22 cellular contexts compared by ENCODE assay signal in genomic region chr11:126166413-126166812, GRCh38.
"Had no signal": no experiment of that assay in that cellular context is flagged by ENCODE, and none has a peak within 500 bp of the region (broad histone marks: within the 10 kb centered on the region; RNA-seq: fewer than 3 reads in every experiment).

No MANE protein-coding gene starts in this region.

- H3K36me3 Mint-ChIP-seq: naive thymus-derived CD4-positive, alpha-beta T cell; stimulated activated effector memory CD8-positive, alpha-beta T cell treated with anti-CD3 and anti-CD28 coated beads, Interleukin-12 subunit alpha, Interleukin-12 subunit beta, amount 100 ng/mL, for 72 hours; type B pancreatic cell had no signal

- H3K27ac Mint-ChIP-seq: dendritic cell treated with granulocyte-macrophage colony-stimulating factor and Interleukin-4, amounts not matched to agents 40 ng/mL and 50 ng/mL, for 4 days; effector memory CD8-positive, alpha-beta T cell; naive thymus-derived CD4-positive, alpha-beta T cell; progenitor cell of endocrine pancreas; stimulated activated effector memory CD8-positive, alpha-beta T cell treated with anti-CD3 and anti-CD28 coated beads, Interleukin-12 subunit alpha, Interleukin-12 subunit beta, amount 100 ng/mL, for 72 hours; type B pancreatic cell had no signal

- H3K4me1 ChIP-seq: pancreas had no signal

- H3K36me3 ChIP-seq: esophagus squamous epithelium, gastroesophageal sphincter, pancreas, suprapubic skin, thyroid gland had no signal

- ATAC-seq: effector memory CD8-positive, alpha-beta T cell; gastroesophageal sphincter; left ventricle myocardium superior; naive thymus-derived CD4-positive, alpha-beta T cell; pancreas; stimulated activated effector memory CD8-positive, alpha-beta T cell treated with anti-CD3 and anti-CD28 coated beads, Interleukin-12 subunit alpha, Interleukin-12 subunit beta, amount 100 ng/mL, for 72 hours; stimulated activated naive CD8-positive, alpha-beta T cell treated with anti-CD3 and anti-CD28 coated beads, Interleukin-15, Interleukin-2, amounts not matched to agents 100 U/mL and 50 U/mL, for 24 hours had no signal

- H3K27me3 Mint-ChIP-seq: dendritic cell treated with granulocyte-macrophage colony-stimulating factor and Interleukin-4, amounts not matched to agents 40 ng/mL and 50 ng/mL, for 4 days; type B pancreatic cell had no signal

- H3K4me3 Mint-ChIP-seq: dendritic cell treated with granulocyte-macrophage colony-stimulating factor and Interleukin-4, amounts not matched to agents 40 ng/mL and 50 ng/mL, for 4 days; effector memory CD8-positive, alpha-beta T cell; naive thymus-derived CD4-positive, alpha-beta T cell; neural crest cell; stimulated activated effector memory CD8-positive, alpha-beta T cell treated with anti-CD3 and anti-CD28 coated beads, Interleukin-12 subunit alpha, Interleukin-12 subunit beta, amount 100 ng/mL, for 72 hours; type B pancreatic cell had no signal

- H3K9me3 ChIP-seq: esophagus squamous epithelium, gastroesophageal sphincter, pancreas, suprapubic skin, thyroid gland had no signal

- H3K4me1 Mint-ChIP-seq: stimulated activated effector memory CD8-positive, alpha-beta T cell treated with anti-CD3 and anti-CD28 coated beads, Interleukin-12 subunit alpha, Interleukin-12 subunit beta, amount 100 ng/mL, for 72 hours had no signal

- H3K4me3 ChIP-seq: esophagus squamous epithelium, gastroesophageal sphincter, pancreas, smooth muscle cell, suprapubic skin, thyroid gland had no signal

- H3K9me3 Mint-ChIP-seq: dendritic cell treated with granulocyte-macrophage colony-stimulating factor and Interleukin-4, amounts not matched to agents 40 ng/mL and 50 ng/mL, for 4 days; effector memory CD8-positive, alpha-beta T cell; naive thymus-derived CD4-positive, alpha-beta T cell; neural crest cell; stimulated activated effector memory CD8-positive, alpha-beta T cell treated with anti-CD3 and anti-CD28 coated beads, Interleukin-12 subunit alpha, Interleukin-12 subunit beta, amount 100 ng/mL, for 72 hours had no signal

- H3K4me2 ChIP-seq: smooth muscle cell had no signal

- DNase-seq: effector memory CD8-positive, alpha-beta T cell; esophagus squamous epithelium; foreskin fibroblast; glutamatergic neuron; left cardiac atrium; naive thymus-derived CD4-positive, alpha-beta T cell; nucleus accumbens; stimulated activated CD4-positive, alpha-beta T cell treated with anti-CD3 and anti-CD28 coated beads, Interleukin-4, amount 100 ng/mL, for 1 hour; stimulated activated CD8-positive, alpha-beta memory T cell treated with anti-CD3 and anti-CD28 coated beads, Interleukin-4, amount 100 ng/mL, for 48 hours; stimulated activated naive CD8-positive, alpha-beta T cell treated with anti-CD3 and anti-CD28 coated beads, Interleukin-15, Interleukin-2, amounts not matched to agents 100 U/mL and 50 U/mL, for 24 hours; thyroid gland had no signal

- H3K27me3 ChIP-seq: gastroesophageal sphincter, pancreas, suprapubic skin, thyroid gland had no signal

- H3K27ac ChIP-seq: epithelial cell of prostate, esophagus squamous epithelium, pancreas, suprapubic skin, thyroid gland had no signal
